Comparison of ENCODE assay signal across 3 cellular contexts in the genomic region with DNA sequence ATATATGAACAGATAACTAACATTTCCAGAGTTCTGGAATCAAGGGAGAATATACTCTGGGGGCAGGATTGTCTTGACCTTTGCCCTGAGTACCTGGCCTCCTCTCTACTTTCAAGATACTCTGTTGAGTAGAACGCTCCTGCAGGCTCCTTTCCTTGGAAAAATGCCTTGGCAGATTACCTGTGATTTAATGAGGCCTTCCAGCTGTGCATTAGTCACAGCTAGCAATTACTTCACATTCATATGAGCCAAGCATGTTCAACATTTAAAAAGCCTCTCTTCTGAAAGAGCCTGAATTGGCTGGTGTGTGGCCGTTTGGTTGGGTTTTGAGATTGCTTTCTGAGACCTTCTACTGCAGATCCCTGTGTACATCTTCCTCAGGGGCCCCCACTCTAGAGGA.
TF ChIP-seq lines count a peak whose summit lies in the region.

No MANE protein-coding gene starts in this region.

TF ChIP-seq in HEK293, 187 proteins besides CTCF, POLR2A, EP300 and RAD21 (continues in another document):
- TF ChIP-seq ZNF335 (tag by site-specific recombination; conservative IDR thresholded peaks at IDR 0.05) (no peak), ZNF394 (tag by site-specific recombination; IDR thresholded peaks at IDR 0.05; ENCODE audit: borderline replicate concordance) (peak; percentile 76), GFI1B (tag by site-specific recombination; IDR thresholded peaks at IDR 0.05) (peak; percentile 94), HOXC10 (CRISPR knock-in tag; IDR thresholded peaks at IDR 0.05) (no peak), ZNF133 (tag by site-specific recombination; IDR thresholded peaks at IDR 0.05) (no peak), ZNF202 (tag by site-specific recombination; IDR thresholded peaks at IDR 0.05; ENCODE audit: borderline replicate concordance) (no peak), ZNF629 (tag by site-specific recombination; IDR thresholded peaks at IDR 0.05) (no peak), ZFP37 (tag by site-specific recombination; IDR thresholded peaks at IDR 0.05) (0 out of 2 replicates have a peak, but pooled peaks have one; percentile 24), SP2 (tag by site-specific recombination; IDR thresholded peaks at IDR 0.05) (no peak), ZNF174 (tag by site-specific recombination; IDR thresholded peaks at IDR 0.05) (no peak), ZNF426 (tag by site-specific recombination; IDR thresholded peaks at IDR 0.05) (no peak), ZFHX2 (tag by site-specific recombination; conservative IDR thresholded peaks at IDR 0.05) (no peak), ZNF692 (tag by site-specific recombination; IDR thresholded peaks at IDR 0.05) (no peak), ZNF660 (tag by site-specific recombination; IDR thresholded peaks at IDR 0.05) (no peak), SCRT1 (tag by site-specific recombination; IDR thresholded peaks at IDR 0.05; ENCODE audit: borderline replicate concordance) (no peak), BCL11B (tag by site-specific recombination; IDR thresholded peaks at IDR 0.05; ENCODE audit: low read depth) (peak; percentile 52; the same call in 1 of the 2 replicates), ZNF175 (tag by site-specific recombination; IDR thresholded peaks at IDR 0.05) (no peak), ZNF623 (tag by site-specific recombination; IDR thresholded peaks at IDR 0.05) (no peak), GLIS1 (tag by site-specific recombination; IDR thresholded peaks at IDR 0.05) (0 out of 2 replicates have a peak, but pooled peaks have one; percentile 6)
- TF ChIP-seq, protein P1, sequence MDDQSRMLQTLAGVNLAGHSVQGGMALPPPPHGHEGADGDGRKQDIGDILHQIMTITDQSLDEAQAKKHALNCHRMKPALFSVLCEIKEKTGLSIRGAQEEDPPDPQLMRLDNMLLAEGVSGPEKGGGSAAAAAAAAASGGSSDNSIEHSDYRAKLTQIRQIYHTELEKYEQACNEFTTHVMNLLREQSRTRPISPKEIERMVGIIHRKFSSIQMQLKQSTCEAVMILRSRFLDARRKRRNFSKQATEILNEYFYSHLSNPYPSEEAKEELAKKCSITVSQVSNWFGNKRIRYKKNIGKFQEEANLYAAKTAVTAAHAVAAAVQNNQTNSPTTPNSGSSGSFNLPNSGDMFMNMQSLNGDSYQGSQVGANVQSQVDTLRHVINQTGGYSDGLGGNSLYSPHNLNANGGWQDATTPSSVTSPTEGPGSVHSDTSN (CRISPR knock-in tag; IDR thresholded peaks at IDR 0.05) = no peak

TF ChIP-seq in H1, 55 proteins besides CTCF, POLR2A, EP300 and RAD21:
- TF ChIP-seq SRF (IDR thresholded peaks at IDR 0.05; ENCODE audit: low read depth, low read length) (no peak), CBX5 (IDR thresholded peaks at IDR 0.05; ENCODE audit: low read depth, low read length) (no peak), TAF1 (IDR thresholded peaks at IDR 0.05; ENCODE audit: low read depth, low read length) (no peak), JUND (IDR thresholded peaks at IDR 0.05; ENCODE audit: low read length) (peak; percentile 44; the same call in 1 of the 2 replicates), TEAD4 (IDR thresholded peaks at IDR 0.05; ENCODE audit: low read depth, low read length) (no peak), KDM1A (IDR thresholded peaks at IDR 0.05; ENCODE audit: borderline replicate concordance, low read length) (no peak), CHD1 (IDR thresholded peaks at IDR 0.05; ENCODE audit: low read depth, low read length) (no peak), TAF7 (optimal IDR thresholded peaks at IDR 0.05; ENCODE audit: borderline replicate concordance, low read depth, low read length) (no peak), KDM5A (IDR thresholded peaks at IDR 0.05; ENCODE audit: low read length) (no peak)

TF ChIP-seq in neural cell, 6 proteins besides CTCF, POLR2A, EP300 and RAD21 (continued from another document):
- no peak for TF ChIP-seq TAF1 (IDR thresholded peaks at IDR 0.05; ENCODE audit: low read depth)
TF ChIP-seq in neural cell: peak in this region for 1.
